In the genomic region with DNA sequence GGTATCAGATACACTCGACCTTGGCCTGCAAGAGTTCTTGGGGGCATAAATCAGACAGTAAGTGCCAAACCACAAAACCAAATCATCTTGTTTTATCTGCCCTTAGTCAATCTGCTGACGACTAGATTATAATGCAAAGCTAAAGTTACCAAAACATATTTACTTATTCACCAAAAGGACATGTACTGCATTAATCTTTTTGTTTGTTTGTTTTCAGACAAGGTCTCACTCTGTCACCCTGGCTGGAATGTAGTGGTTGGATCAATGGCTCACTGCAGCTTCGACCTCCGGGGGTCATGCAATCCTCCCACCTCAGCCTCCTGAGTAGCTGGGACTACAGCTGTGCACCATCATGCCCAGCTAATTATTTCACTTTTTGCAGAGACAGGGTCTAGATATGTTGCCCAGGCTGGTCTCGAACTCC, we compare ENCODE assay signal across 21 cellular contexts.
A peak's percentile ranks its signal among the peaks of the same experiment; 100 is the strongest.
DNase-seq lines count a peak whose midpoint lies in the region; ATAC-seq and TF ChIP-seq lines count a peak whose summit lies in the region.
"Had no signal": no experiment of that assay in that cellular context is flagged by ENCODE, and none has a peak within 500 bp of the region (broad histone marks: within the 10 kb centered on the region; RNA-seq: fewer than 3 reads in every experiment).

No MANE protein-coding gene starts in this region.

- H3K9me3 ChIP-seq in BLaER1 (no peaks in the 10 kb centered on the region), endodermal cell (ENCODE audit: control insufficient read depth, low read length) (no peaks in the 10 kb centered on the region), right lobe of liver (no peaks in the 10 kb centered on the region)

- DNase-seq in LHCN-M2 (ENCODE audit: low read depth) (peak; percentile 22), endodermal cell (no peak), right lobe of liver (no peak), natural killer cell (no peak), iPS-NIHi7 (ENCODE audit: extremely low spot score) (no peak), NCI-H2227 treated with DMSO at 0.1 percent for 48 hours (lab: John Stamatoyannopoulos, UW) (no peak)
- DNase-seq: Calu3; CD4-positive, CD25-positive, alpha-beta regulatory T cell; HFFc6; IMR-90; Karpas-422; NCI-H1105; NCI-H2081 treated with DMSO at 0.1 percent for 48 hours; NCI-H510A; NCI-H82; OCI-M1; SHP77 had no signal

- peaks cover 26% of the 10 kb centered on the region for H3K36me3 Mint-ChIP-seq in endodermal cell (ENCODE audit: low read depth)
- no peaks in the 10 kb centered on the region for H3K36me3 Mint-ChIP-seq in natural killer cell

- WGBS in endodermal cell (ENCODE audit: insufficient coverage in 1 of 2, insufficient read length in 1 of 2), 2 experiments, result 93 to 94% methylated on average over 4 to 5 of the region's 5 CpGs
- WGBS in right lobe of liver (ENCODE audit: insufficient coverage, low coverage, low lambda C conversion rate, missing lambda C conversion rate), result 18% methylated on average over 3 of the region's 5 CpGs

- no peaks in the 10 kb centered on the region for H3K9me3 Mint-ChIP-seq in endodermal cell
- H3K9me3 Mint-ChIP-seq in natural killer cell, result no peaks in the 10 kb centered on the region
- H3K9me3 Mint-ChIP-seq: HFFc6 had no signal

- H3K4me3 ChIP-seq in BLaER1 (no peak overlapping the region), endodermal cell (ENCODE audit: low read length) (no peak overlapping the region), right lobe of liver (no peak overlapping the region)
- H3K4me3 ChIP-seq: SK-N-MC had no signal

- ATAC-seq in right lobe of liver (peak in 3 of 4 donors; percentile 31 to 63 (median 44)), natural killer cell (no peak)

- H4K20me1 ChIP-seq in BLaER1, result peaks cover 66% of the 10 kb centered on the region

- H3K27me3 Mint-ChIP-seq in endodermal cell (ENCODE audit: insufficient read depth) (no peaks in the 10 kb centered on the region), natural killer cell (ENCODE audit: low read depth in 2 of 2) (no peaks in the 10 kb centered on the region)
- H3K27me3 Mint-ChIP-seq: B cell; CD4-positive, CD25-positive, alpha-beta regulatory T cell had no signal

- TF ChIP-seq CTCF in endodermal cell (conservative IDR thresholded peaks at IDR 0.05) (no peak), right lobe of liver (IDR thresholded peaks at IDR 0.05) (no peak), natural killer cell (IDR thresholded peaks at IDR 0.05) (no peak)

- peaks cover 16% of the 10 kb centered on the region for H3K4me1 ChIP-seq in BLaER1
- peaks cover 3% of the 10 kb centered on the region for H3K4me1 ChIP-seq in endodermal cell (ENCODE audit: control insufficient read depth, insufficient read depth, low read length)
- H3K4me1 ChIP-seq in right lobe of liver, result peaks cover 0 to 25% (median 0%) of the 10 kb centered on the region in 4 donors

- H3K4me1 Mint-ChIP-seq in endodermal cell (peaks cover 29% of the 10 kb centered on the region), natural killer cell (no peaks in the 10 kb centered on the region)
- H3K4me1 Mint-ChIP-seq: B cell had no signal

- no peak for TF ChIP-seq POLR2A in right lobe of liver (IDR thresholded peaks at IDR 0.05)

- peak overlapping the region; percentile 10; the same call in 1 of the 2 replicates for H3K4me2 ChIP-seq in BLaER1

- H3K27me3 ChIP-seq in BLaER1, result no peaks in the 10 kb centered on the region
- no peaks in the 10 kb centered on the region for H3K27me3 ChIP-seq in endodermal cell (ENCODE audit: control insufficient read depth, insufficient read depth, low read length, poor library complexity, severe bottlenecking)
- H3K27me3 ChIP-seq in right lobe of liver, result no peaks in the 10 kb centered on the region

- no peak overlapping the region for H3K27ac ChIP-seq in BLaER1
- no peak overlapping the region for H3K27ac ChIP-seq in endodermal cell (ENCODE audit: low read depth, low read length)
- peak overlapping the region in 1 of 3 donors; percentile 10 for H3K27ac ChIP-seq in right lobe of liver
- H3K27ac ChIP-seq: HL-60 had no signal

- H3K9ac ChIP-seq in BLaER1, result no peak overlapping the region
- no peak overlapping the region for H3K9ac ChIP-seq in endodermal cell (ENCODE audit: extremely low read depth, low read length, poor library complexity, severe bottlenecking)

- peaks cover 53% of the 10 kb centered on the region for H3K36me3 ChIP-seq in BLaER1
- peaks cover 28% of the 10 kb centered on the region for H3K36me3 ChIP-seq in endodermal cell (ENCODE audit: control insufficient read depth, insufficient read depth, low read length)
- peaks cover 0 to 7% (median 1%) of the 10 kb centered on the region in 4 donors for H3K36me3 ChIP-seq in right lobe of liver

- intact Hi-C loops in right lobe of liver (cut with DNase I) (no loop called here), natural killer cell (cut with micrococcal nuclease) (no loop called here)

- peak overlapping the region; percentile 24 for H3K27ac Mint-ChIP-seq in endodermal cell
- no peak overlapping the region for H3K27ac Mint-ChIP-seq in natural killer cell
- H3K27ac Mint-ChIP-seq: B cell; CD4-positive, CD25-positive, alpha-beta regulatory T cell; HFFc6 had no signal

- no peak overlapping the region for H3K4me3 Mint-ChIP-seq in endodermal cell
- H3K4me3 Mint-ChIP-seq in natural killer cell, result no peak overlapping the region
- H3K4me3 Mint-ChIP-seq: B cell; CD4-positive, CD25-positive, alpha-beta regulatory T cell; HFFc6 had no signal

Comparison
In these comparisons a context has a peak if more than half of its experiments do, and no peak if none do; other contexts are left out.
1. ATAC-seq: peak in right lobe of liver (3 of 4); none in natural killer cell (0 of 3).